Comparison of ENCODE assay signal across 17 cellular contexts in the genomic region with DNA sequence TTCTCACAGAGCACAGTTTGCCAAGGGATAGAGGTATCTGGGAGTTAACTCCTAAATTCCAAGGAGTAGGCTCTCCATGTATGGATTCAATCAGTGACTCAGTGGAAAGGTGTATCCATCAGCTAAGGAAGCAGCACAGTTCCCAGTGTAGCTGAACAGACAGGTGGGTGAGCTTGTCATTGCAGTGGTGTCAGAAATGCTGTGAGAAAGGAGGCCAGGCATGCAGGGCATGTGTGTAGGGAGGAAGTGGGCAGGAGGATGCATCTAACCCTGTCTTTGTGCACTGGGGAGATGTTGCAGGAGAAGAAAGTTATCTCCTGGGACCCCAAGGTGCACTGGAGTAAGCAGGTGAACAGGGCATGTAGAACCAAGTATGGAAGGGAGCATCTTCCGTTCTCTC.
DNase-seq lines count a peak whose midpoint lies in the region; ATAC-seq and TF ChIP-seq lines count a peak whose summit lies in the region.
"Had no signal": no experiment of that assay in that cellular context is flagged by ENCODE, and none has a peak within 500 bp of the region (broad histone marks: within the 10 kb centered on the region; RNA-seq: fewer than 3 reads in every experiment).

No MANE protein-coding gene starts in this region.

- intact Hi-C loops in left ventricle myocardium superior (cut with micrococcal nuclease), result no loop called here

- H3K27ac ChIP-seq in CD8-positive, alpha-beta memory T cell (ENCODE audit: low read depth, low read length), result no peak overlapping the region
- H3K27ac ChIP-seq: Peyer's patch had no signal

- peaks cover 0 to 20% (median 3%) of the 10 kb centered on the region in 3 donors for H3K36me3 Mint-ChIP-seq in CD8-positive, alpha-beta memory T cell
- no peaks in the 10 kb centered on the region for H3K36me3 Mint-ChIP-seq in effector memory CD8-positive, alpha-beta T cell (ENCODE audit: insufficient read depth)
- H3K36me3 Mint-ChIP-seq in stimulated activated effector memory CD8-positive, alpha-beta T cell treated with anti-CD3 and anti-CD28 coated beads, Interleukin-12 subunit alpha, Interleukin-12 subunit beta, amount 100 ng/mL, for 72 hours, result no peaks in the 10 kb centered on the region

- H3K27me3 ChIP-seq in CD8-positive, alpha-beta memory T cell (ENCODE audit: insufficient read depth, low read length, poor library complexity, severe bottlenecking), result no peaks in the 10 kb centered on the region
- H3K27me3 ChIP-seq: Peyer's patch had no signal

- no peak for TF ChIP-seq CTCF in GM12865 (IDR thresholded peaks at IDR 0.05; ENCODE audit: insufficient read depth, low read depth, low read length, missing control alignments)

- CTCF ChIA-PET in CD8-positive, alpha-beta memory T cell (lab: Charles Lee), result no interaction called here

- peak; percentile 45 for ATAC-seq in effector memory CD8-positive, alpha-beta T cell (replicated peaks)
- peak; percentile 57 for ATAC-seq in stimulated activated effector memory CD8-positive, alpha-beta T cell treated with anti-CD3 and anti-CD28 coated beads, Interleukin-12 subunit alpha, Interleukin-12 subunit beta, amount 100 ng/mL, for 72 hours
- ATAC-seq in left ventricle myocardium superior, result no peak
- no peak for ATAC-seq in HG02970 (IDR thresholded peaks at IDR 0.05; ENCODE audit: low FRiP score, unreplicated experiment)
- ATAC-seq: K562 had no signal

- DNase-seq in CD8-positive, alpha-beta memory T cell, result no peak
- DNase-seq in GM12865 (ENCODE audit: low read depth) (peak; percentile 74), left ventricle myocardium superior (no peak), HT-29 (ENCODE audit: low spot score) (no peak)
- no peak for DNase-seq in effector memory CD8-positive, alpha-beta T cell
- DNase-seq in stimulated activated effector memory CD8-positive, alpha-beta T cell treated with anti-CD3 and anti-CD28 coated beads, Interleukin-12 subunit alpha, Interleukin-12 subunit beta, amount 100 ng/mL, for 72 hours (ENCODE audit: low spot score in 2 of 2), result no peak
- DNase-seq: ACHN; DMS79; H9; NCI-H1105; NCI-H1694; NCI-H510A; NCI-H748 treated with DMSO at 0.1 percent for 48 hours; NK-92 treated with Interleukin-12 subunit alpha and Interleukin-12 subunit beta, amount 100 ng/mL, for 24 hours; Peyer's patch had no signal

- H3K4me1 Mint-ChIP-seq in CD8-positive, alpha-beta memory T cell, result peaks cover 28 to 42% (median 31%) of the 10 kb centered on the region in 3 donors
- H3K4me1 Mint-ChIP-seq in effector memory CD8-positive, alpha-beta T cell (ENCODE audit: low read depth in 2 of 2), result peaks cover 8 to 15% of the 10 kb centered on the region in 2 donors
- peaks cover 24% of the 10 kb centered on the region for H3K4me1 Mint-ChIP-seq in stimulated activated effector memory CD8-positive, alpha-beta T cell treated with anti-CD3 and anti-CD28 coated beads, Interleukin-12 subunit alpha, Interleukin-12 subunit beta, amount 100 ng/mL, for 72 hours

- no peaks in the 10 kb centered on the region for H3K27me3 Mint-ChIP-seq in CD8-positive, alpha-beta memory T cell
- H3K27me3 Mint-ChIP-seq in effector memory CD8-positive, alpha-beta T cell, result peaks cover 0 to 5% of the 10 kb centered on the region in 2 donors

- H3K9me3 ChIP-seq in CD8-positive, alpha-beta memory T cell (ENCODE audit: low read length), result no peaks in the 10 kb centered on the region
- H3K9me3 ChIP-seq: Peyer's patch had no signal

- peak overlapping the region; percentile 1 to 86 (median 24) for H3K27ac Mint-ChIP-seq in CD8-positive, alpha-beta memory T cell
- peak overlapping the region; percentile 14 to 49 for H3K27ac Mint-ChIP-seq in effector memory CD8-positive, alpha-beta T cell
- H3K27ac Mint-ChIP-seq in stimulated activated effector memory CD8-positive, alpha-beta T cell treated with anti-CD3 and anti-CD28 coated beads, Interleukin-12 subunit alpha, Interleukin-12 subunit beta, amount 100 ng/mL, for 72 hours, result peak overlapping the region; percentile 59
- H3K27ac Mint-ChIP-seq: H9 had no signal

- H3K4me1 ChIP-seq in CD8-positive, alpha-beta memory T cell (ENCODE audit: insufficient read depth, low read length), result peaks cover 20% of the 10 kb centered on the region
- H3K4me1 ChIP-seq: Peyer's patch had no signal

- no peaks in the 10 kb centered on the region for H3K36me3 ChIP-seq in CD8-positive, alpha-beta memory T cell (ENCODE audit: insufficient read depth, low read length)
- H3K36me3 ChIP-seq: Peyer's patch had no signal

- peaks cover 0 to 8% (median 3%) of the 10 kb centered on the region in 5 donors for H3K9me3 Mint-ChIP-seq in CD8-positive, alpha-beta memory T cell
- peaks cover 4 to 8% of the 10 kb centered on the region in 2 donors for H3K9me3 Mint-ChIP-seq in effector memory CD8-positive, alpha-beta T cell
- peaks cover 5% of the 10 kb centered on the region for H3K9me3 Mint-ChIP-seq in stimulated activated effector memory CD8-positive, alpha-beta T cell treated with anti-CD3 and anti-CD28 coated beads, Interleukin-12 subunit alpha, Interleukin-12 subunit beta, amount 100 ng/mL, for 72 hours

- no peak overlapping the region for H3K4me3 ChIP-seq in CD8-positive, alpha-beta memory T cell (ENCODE audit: low read length)
- no peak overlapping the region for H3K4me3 ChIP-seq in GM12865 (ENCODE audit: low read depth, low read length)
- H3K4me3 ChIP-seq: K562, Peyer's patch had no signal

- POLR2A ChIA-PET in CD8-positive, alpha-beta memory T cell (lab: Charles Lee), result no interaction called here

- peak overlapping the region in 3 of 7 donors; percentile 1 to 52 (median 2) for H3K4me3 Mint-ChIP-seq in CD8-positive, alpha-beta memory T cell
- peak overlapping the region in 1 of 2 donors; percentile 11 for H3K4me3 Mint-ChIP-seq in effector memory CD8-positive, alpha-beta T cell
- H3K4me3 Mint-ChIP-seq in stimulated activated effector memory CD8-positive, alpha-beta T cell treated with anti-CD3 and anti-CD28 coated beads, Interleukin-12 subunit alpha, Interleukin-12 subunit beta, amount 100 ng/mL, for 72 hours, result no peak overlapping the region
- H3K4me3 Mint-ChIP-seq: H9 had no signal

Comparison
In these comparisons a context has a peak if more than half of its experiments do, and no peak if none do; other contexts are left out.
1. ATAC-seq: peak in effector memory CD8-positive, alpha-beta T cell (single experiment) and stimulated activated effector memory CD8-positive, alpha-beta T cell treated with anti-CD3 and anti-CD28 coated beads, Interleukin-12 subunit alpha, Interleukin-12 subunit beta, amount 100 ng/mL, for 72 hours (single experiment); none in left ventricle myocardium superior (single experiment) and HG02970 (single experiment).
2. Peak in every context shown above with its lines, with median percentiles within 50 percentile points of each other: H3K27ac Mint-ChIP-seq.